Comparison of ENCODE assay signal across 8 cellular contexts in the genomic region with DNA sequence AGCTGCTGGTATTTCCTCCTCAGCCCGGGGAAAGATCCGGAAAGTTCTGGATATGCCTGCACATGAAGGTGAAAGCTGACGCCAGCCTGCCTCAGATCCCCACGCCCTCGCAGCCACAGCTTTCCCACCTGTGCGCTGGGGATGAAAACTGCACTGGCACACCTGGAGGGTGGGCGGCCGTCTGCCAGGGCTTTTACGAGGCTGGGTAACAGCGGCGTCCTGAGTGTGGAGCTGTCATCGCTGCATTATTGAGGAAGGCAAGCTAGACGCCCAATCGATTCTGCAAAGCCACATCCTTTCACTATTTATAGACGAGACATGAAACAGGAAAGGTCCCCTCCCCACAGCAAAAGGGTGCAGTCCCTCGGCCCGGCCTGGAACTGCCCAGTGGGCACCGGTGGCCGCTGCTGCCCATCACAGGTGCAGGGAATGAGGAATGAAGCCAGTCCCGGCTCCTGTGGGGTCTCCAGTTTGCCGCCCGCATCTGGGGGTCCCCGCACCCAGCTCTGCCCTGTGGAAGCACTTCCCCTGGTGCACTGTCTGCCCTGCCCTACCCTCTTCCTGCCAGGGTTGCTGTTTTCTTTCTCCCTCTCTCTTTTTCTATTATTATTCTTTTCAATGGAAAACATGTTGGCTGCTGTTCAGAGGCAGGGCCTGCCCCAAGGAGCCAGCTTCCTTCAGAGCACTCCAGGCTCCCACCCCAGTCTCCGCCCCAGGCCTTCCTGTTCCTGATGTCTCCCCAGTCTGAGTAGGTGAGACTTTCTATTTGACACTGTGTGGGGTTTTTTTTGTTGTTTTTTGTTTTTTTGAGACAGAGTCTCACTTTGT. TPM values are rescaled to one million over a fixed set of nuclear protein-coding genes. Genes with fewer than 3 reads are reported as not detected.
DNase-seq lines count a peak whose midpoint lies in the region; ATAC-seq, FAIRE-seq and TF ChIP-seq lines count a peak whose summit lies in the region.

No MANE protein-coding gene starts in this region.

- CTCF ChIA-PET in CD8-positive, alpha-beta T cell (lab: Charles Lee): interaction anchor here (0.6 to 2.7 kb wide), 9 partner anchors 9 to 110 kb away, joined by 3 to 16 read pairs (median 4); no protein-coding TSS in a partner anchor
- CTCF ChIA-PET in HEK293T (lab: Yijun Ruan, JAX): no interaction called here

- peaks cover 81% of the 10 kb centered on the region for H3K4me1 ChIP-seq in CD8-positive, alpha-beta T cell (ENCODE audit: insufficient read depth, low read length)
- H3K4me1 ChIP-seq in KMS-11 (ENCODE audit: low read depth, poor library complexity, severe bottlenecking): peaks cover 18% of the 10 kb centered on the region
- peaks cover 24% of the 10 kb centered on the region for H3K4me1 ChIP-seq in keratinocyte (ENCODE audit: control insufficient read depth, extremely low read depth, insufficient read depth, low read length)

- no peak for FAIRE-seq in keratinocyte (lab: Jason Lieb, UNC)

- dilution Hi-C loops in keratinocyte (cut with MboI; ENCODE audit: extremely low pct_ligation_motif_present, low sequenced_read_pairs): no loop called here

- H3K27me3 ChIP-seq in CD8-positive, alpha-beta T cell (ENCODE audit: insufficient read depth, low read length): no peaks in the 10 kb centered on the region
- H3K27me3 ChIP-seq in KMS-11 (ENCODE audit: insufficient read depth, low read depth) (peaks cover 55% of the 10 kb centered on the region), keratinocyte (ENCODE audit: control insufficient read depth, extremely low read depth, insufficient read depth, low read length) (no peaks in the 10 kb centered on the region)

- H3K27ac Mint-ChIP-seq in CD8-positive, alpha-beta T cell: peak overlapping the region; percentile 97

- H3K9me3 ChIP-seq in CD8-positive, alpha-beta T cell (ENCODE audit: low read length): no peaks in the 10 kb centered on the region
- no peaks in the 10 kb centered on the region for H3K9me3 ChIP-seq in keratinocyte (ENCODE audit: control insufficient read depth, low read depth, low read length)

- ATAC-seq in CD8-positive, alpha-beta T cell: peak; percentile 64
- ATAC-seq in HG02678 (IDR thresholded peaks at IDR 0.05; ENCODE audit: unreplicated experiment) (no peak), HG02759 (IDR thresholded peaks at IDR 0.05; ENCODE audit: unreplicated experiment) (no peak)

- H3K9me3 Mint-ChIP-seq in CD8-positive, alpha-beta T cell: no peaks in the 10 kb centered on the region

- H3K4me3 ChIP-seq in CD8-positive, alpha-beta T cell (ENCODE audit: low read depth, low read length): peak overlapping the region; percentile 58
- H3K4me3 ChIP-seq in KMS-11 (IDR thresholded peaks at IDR 0.05; ENCODE audit: insufficient read depth, low read depth, low read length) (no peak overlapping the region), keratinocyte (ENCODE audit: control insufficient read depth in 2 of 3, extremely low read depth in 1 of 3, insufficient read depth in 2 of 3, low read depth in 1 of 3, low read length in 3 of 3) (no peak overlapping the region)

- H4K20me1 ChIP-seq in KMS-11 (ENCODE audit: insufficient read depth): no peaks in the 10 kb centered on the region
- peaks cover 65% of the 10 kb centered on the region for H4K20me1 ChIP-seq in keratinocyte (ENCODE audit: control insufficient read depth, extremely low read depth, insufficient read depth, low read length)

- H3K9me1 ChIP-seq in keratinocyte (ENCODE audit: control insufficient read depth, extremely low read depth, insufficient read depth, low read length): peaks cover 5% of the 10 kb centered on the region

- H3K4me2 ChIP-seq in KMS-11 (peak overlapping the region; percentile 31; the same call in 1 of the 2 replicates), keratinocyte (ENCODE audit: control insufficient read depth, extremely low read depth, insufficient read depth, low read depth, low read length) (peak overlapping the region; percentile 3)

- peak in 6 of 7 experiments; percentile 36 to 73 (median 52) for DNase-seq in CD8-positive, alpha-beta T cell
- DNase-seq in activated T-helper 1 cell treated with Interleukin-2 at 50 U/mL for 16 hours (ENCODE audit: low read depth): peak; percentile 38
- no peak for DNase-seq in keratinocyte (ENCODE audit: low read depth, low spot score)
- peak; percentile 71 for DNase-seq in stimulated activated naive CD4-positive, alpha-beta T cell treated with Interleukin-2 at 50 U/mL for 16 hours (lab: John Stamatoyannopoulos, UW)
- DNase-seq in HEK293T (ENCODE audit: extremely low spot score): no peak

- peak overlapping the region; percentile 73 for H3K27ac ChIP-seq in CD8-positive, alpha-beta T cell (ENCODE audit: low read depth, low read length)
- H3K27ac ChIP-seq in KMS-11 (no peak overlapping the region), keratinocyte (ENCODE audit: control insufficient read depth, insufficient read depth, low read length) (no peak overlapping the region)

- H3K79me2 ChIP-seq in KMS-11 (ENCODE audit: insufficient read depth, low read depth) (no peaks in the 10 kb centered on the region), keratinocyte (ENCODE audit: control insufficient read depth, insufficient read depth, low read length) (peaks cover 94% of the 10 kb centered on the region)

- peaks cover 58% of the 10 kb centered on the region for H3K4me1 Mint-ChIP-seq in CD8-positive, alpha-beta T cell (ENCODE audit: low read depth)

- no peaks in the 10 kb centered on the region for H3K27me3 Mint-ChIP-seq in CD8-positive, alpha-beta T cell (ENCODE audit: low read depth)

- H2AFZ ChIP-seq in KMS-11 (ENCODE audit: low read depth) (no peak overlapping the region; the same call in 1 of the 2 replicates), keratinocyte (ENCODE audit: control insufficient read depth, low read length) (no peak overlapping the region)

- H3K36me3 ChIP-seq in CD8-positive, alpha-beta T cell (ENCODE audit: insufficient read depth, low read length): peaks cover 7% of the 10 kb centered on the region
- H3K36me3 ChIP-seq in KMS-11 (ENCODE audit: insufficient read depth) (no peaks in the 10 kb centered on the region), keratinocyte (ENCODE audit: control insufficient read depth in 2 of 2, extremely low read depth in 1 of 2, insufficient read depth in 2 of 2, low read length in 2 of 2) (peaks cover 44 to 48% of the 10 kb centered on the region in 2 experiments)

- peak overlapping the region; percentile 85 for H3K4me3 Mint-ChIP-seq in CD8-positive, alpha-beta T cell

- H3K36me3 Mint-ChIP-seq in CD8-positive, alpha-beta T cell: peaks cover 8% of the 10 kb centered on the region

- no peak for TF ChIP-seq CTCF in CD8-positive, alpha-beta T cell (IDR thresholded peaks at IDR 0.05)
- TF ChIP-seq CTCF in KMS-11 (conservative IDR thresholded peaks at IDR 0.05; ENCODE audit: low read depth, low read length): no peak
- TF ChIP-seq CTCF in keratinocyte (optimal IDR thresholded peaks at IDR 0.05 in 1 of 3, IDR thresholded peaks at IDR 0.05 in 1 of 3, conservative IDR thresholded peaks at IDR 0.05 in 1 of 3; ENCODE audit: extremely low read depth in 1 of 3, insufficient read depth in 2 of 3, low read length in 3 of 3): no peak

- intact Hi-C loops in CD8-positive, alpha-beta T cell (cut with DNase I, micrococcal nuclease): loop anchor here (1.0 to 5.0 kb wide), 2 partner anchors 56 to 292 kb away; partner anchors contain the start of genes QSOX2 (in 1 of the 2) and SEC16A (in 1 of the 2)

- POLR2A ChIA-PET in CD8-positive, alpha-beta T cell (lab: Charles Lee): interaction anchor here (0.7 to 2.2 kb wide), 6 partner anchors 10 to 261 kb away, joined by 3 to 13 read pairs (median 8); no protein-coding TSS in a partner anchor
- POLR2A ChIA-PET in HEK293T (lab: Yijun Ruan, JAX): interaction anchor here (0.7 kb wide), 1 partner anchor 52 kb away, joined by 4 read pairs; no protein-coding TSS in a partner anchor

- H3K9ac ChIP-seq in KMS-11 (no peak overlapping the region), keratinocyte (ENCODE audit: control insufficient read depth, extremely low read depth, insufficient read depth, low read length) (no peak overlapping the region)

TF ChIP-seq in HEK293T, 16 proteins besides CTCF, POLR2A, EP300 and RAD21 (continues in another document):
- TF ChIP-seq FOXM1 (IDR thresholded peaks at IDR 0.05; ENCODE audit: borderline replicate concordance) (no peak), ARNT (IDR thresholded peaks at IDR 0.05) (no peak), SUZ12 (IDR thresholded peaks at IDR 0.05) (no peak), HDGF (IDR thresholded peaks at IDR 0.05; ENCODE audit: borderline replicate concordance) (no peak), TARDBP (IDR thresholded peaks at IDR 0.05) (no peak), BHLHE40 (IDR thresholded peaks at IDR 0.05; ENCODE audit: borderline replicate concordance) (no peak), ELF4 (IDR thresholded peaks at IDR 0.05) (no peak), ZNF384 (IDR thresholded peaks at IDR 0.05) (no peak), FOXA1 (IDR thresholded peaks at IDR 0.05) (no peak), NFRKB (IDR thresholded peaks at IDR 0.05) (no peak), LEF1 (IDR thresholded peaks at IDR 0.05; ENCODE audit: borderline replicate concordance) (no peak), FOXK2 (IDR thresholded peaks at IDR 0.05) (no peak), SP1 (IDR thresholded peaks at IDR 0.05) (no peak)

RNA-seq across cellular contexts. Expression of gene NOTCH1, which starts 7.0 kb away (rescaled TPM):
- 10 to 100 TPM; 29.0 to 30.0 TPM for total RNA-seq in CD8-positive, alpha-beta T cell
- 6.1 to 10.6 TPM (median 9.2 TPM) in 3 replicates for polyA plus RNA-seq in keratinocyte
- 29.9 TPM for polyA plus RNA-seq in keratinocyte (2011; ENCODE audit: low read depth)
- 4.8 and 10.2 TPM in 2 replicates for polyA plus RNA-seq in keratinocyte (2011; cell fraction: cytosol; rRNA removed)
- polyA plus RNA-seq in keratinocyte (2011; cell fraction: nucleus; rRNA removed): 93.0 and 122 TPM in 2 replicates
- polyA plus RNA-seq in keratinocyte (2012; ENCODE audit: low replicate concordance): 34.8 and 46.5 TPM in 2 replicates
- 34.6 to 70.3 TPM (median 38.1 TPM) in 3 replicates for polyA minus RNA-seq in keratinocyte
- polyA minus RNA-seq in keratinocyte (2011; cell fraction: cytosol; rRNA and poly(A)+ RNA removed): 87.9 TPM
- polyA minus RNA-seq in keratinocyte (2011; cell fraction: nucleus; rRNA and poly(A)+ RNA removed): 267 and 300 TPM in 2 replicates

RNA-seq across cellular contexts. Expression of gene SEC16A, which starts 56.0 kb away (rescaled TPM):
- 10 to 100 TPM; 81.0 to 83.5 TPM for total RNA-seq in CD8-positive, alpha-beta T cell
- polyA plus RNA-seq in keratinocyte: 12.2 to 33.1 TPM (median 15.8 TPM) in 3 replicates
- polyA plus RNA-seq in keratinocyte (2011; ENCODE audit: low read depth): 22.4 TPM
- polyA plus RNA-seq in keratinocyte (2011; cell fraction: cytosol; rRNA removed): 28.6 and 31.4 TPM in 2 replicates
- 152 and 161 TPM in 2 replicates for polyA plus RNA-seq in keratinocyte (2011; cell fraction: nucleus; rRNA removed)
- polyA plus RNA-seq in keratinocyte (2012; ENCODE audit: low replicate concordance): 40.9 and 60.4 TPM in 2 replicates
- 28.0 to 141 TPM (median 38.6 TPM) in 3 replicates for polyA minus RNA-seq in keratinocyte
- polyA minus RNA-seq in keratinocyte (2011; cell fraction: cytosol; rRNA and poly(A)+ RNA removed): 46.6 TPM
- 84.6 and 123 TPM in 2 replicates for polyA minus RNA-seq in keratinocyte (2011; cell fraction: nucleus; rRNA and poly(A)+ RNA removed)

Comparison
In these comparisons a context has a peak if more than half of its experiments do, and no peak if none do; other contexts are left out.
1. DNase-seq: peak in CD8-positive, alpha-beta T cell (6 of 7), activated T-helper 1 cell treated with Interleukin-2 at 50 U/mL for 16 hours (single experiment) and stimulated activated naive CD4-positive, alpha-beta T cell treated with Interleukin-2 at 50 U/mL for 16 hours (single experiment); none in keratinocyte (single experiment) and HEK293T (single experiment).